Comparison of ENCODE assay signal across 20 cellular contexts in genomic region chr1:209422281-209422680, GRCh38.
A peak's percentile ranks its signal among the peaks of the same experiment; 100 is the strongest.
DNase-seq lines count a peak whose midpoint lies in the region; ATAC-seq and TF ChIP-seq lines count a peak whose summit lies in the region.
"Had no signal": no experiment of that assay in that cellular context is flagged by ENCODE, and none has a peak within 500 bp of the region (broad histone marks: within the 10 kb centered on the region; RNA-seq: fewer than 3 reads in every experiment).

No MANE protein-coding gene starts in this region.

- H3K9me3 ChIP-seq in right atrium auricular region (no peaks in the 10 kb centered on the region), esophagus squamous epithelium (no peaks in the 10 kb centered on the region)

- 45 to 47% methylated on average over 1 of the region's 1 CpG for WGBS in esophagus squamous epithelium, 2 donors

- H3K4me3 ChIP-seq in right atrium auricular region: no peak overlapping the region
- H3K4me3 ChIP-seq in esophagus squamous epithelium: no peak overlapping the region
- no peak overlapping the region for H3K4me3 ChIP-seq in H7 (ENCODE audit: insufficient read depth, low read depth, low read length)
- H3K4me3 ChIP-seq: SK-N-MC had no signal

- peak; percentile 78 for ATAC-seq in left ventricle myocardium superior
- ATAC-seq in omental fat pad (ENCODE audit: low FRiP score): peak; percentile 37
- ATAC-seq in HG03108 (IDR thresholded peaks at IDR 0.05; ENCODE audit: unreplicated experiment): no peak

- TF ChIP-seq POLR2A in esophagus squamous epithelium (IDR thresholded peaks at IDR 0.05): no peak

- intact Hi-C loops in left ventricle myocardium superior (cut with micrococcal nuclease): no loop called here
- intact Hi-C loops in esophagus squamous epithelium (cut with DNase I): no loop called here

- H3K27ac ChIP-seq in right atrium auricular region (no peak overlapping the region), esophagus squamous epithelium (peak overlapping the region; percentile 84 to 91 (median 89))
- H3K27ac ChIP-seq: HL-60, SK-N-MC had no signal

- no peaks in the 10 kb centered on the region for H3K27me3 ChIP-seq in right atrium auricular region
- H3K27me3 ChIP-seq in esophagus squamous epithelium: no peaks in the 10 kb centered on the region
- no peaks in the 10 kb centered on the region; the same call in 1 of the 2 replicates for H3K27me3 ChIP-seq in H7 (ENCODE audit: control insufficient read depth, insufficient read depth, low read length)

- no peak for DNase-seq in left ventricle myocardium superior
- DNase-seq in right atrium auricular region (ENCODE audit: low spot score): no peak
- no peak for DNase-seq in esophagus squamous epithelium (lab: John Stamatoyannopoulos, UW)
- no peak for DNase-seq in omental fat pad (ENCODE audit: low spot score)
- no peak for DNase-seq in H7
- no peak for DNase-seq in cortex of kidney (lab: John Stamatoyannopoulos, UW)
- DNase-seq: C1 segment of cervical spinal cord; CD8-positive, alpha-beta memory T cell; DMS53; HFFc6; NCI-H1092; NCI-H1436 treated with DMSO at 0.1 percent for 48 hours; NCI-H2081; NCI-H2171 treated with DMSO at 0.1 percent for 48 hours; NCI-H446; NCI-H526 treated with DMSO at 0.1 percent for 48 hours; SHP77 had no signal

- H3K36me3 ChIP-seq in right atrium auricular region (no peaks in the 10 kb centered on the region), esophagus squamous epithelium (no peaks in the 10 kb centered on the region), H7 (replicated peaks; ENCODE audit: control insufficient read depth, insufficient read depth, low read length) (no peaks in the 10 kb centered on the region)

- H3K4me1 ChIP-seq in right atrium auricular region (no peaks in the 10 kb centered on the region), esophagus squamous epithelium (peaks cover 5 to 91% (median 13%) of the 10 kb centered on the region in 3 donors)

- TF ChIP-seq CTCF in right atrium auricular region (IDR thresholded peaks at IDR 0.05): no peak
- TF ChIP-seq CTCF in esophagus squamous epithelium (IDR thresholded peaks at IDR 0.05): no peak
- TF ChIP-seq CTCF in omental fat pad (IDR thresholded peaks at IDR 0.05): no peak

Comparison
In these comparisons a context has a peak if more than half of its experiments do, and no peak if none do; other contexts are left out.
1. H3K27ac ChIP-seq: peak in esophagus squamous epithelium (4 of 4); none in right atrium auricular region (0 of 2).